ENCODE assay signal across 14 cellular contexts in the genomic region with DNA sequence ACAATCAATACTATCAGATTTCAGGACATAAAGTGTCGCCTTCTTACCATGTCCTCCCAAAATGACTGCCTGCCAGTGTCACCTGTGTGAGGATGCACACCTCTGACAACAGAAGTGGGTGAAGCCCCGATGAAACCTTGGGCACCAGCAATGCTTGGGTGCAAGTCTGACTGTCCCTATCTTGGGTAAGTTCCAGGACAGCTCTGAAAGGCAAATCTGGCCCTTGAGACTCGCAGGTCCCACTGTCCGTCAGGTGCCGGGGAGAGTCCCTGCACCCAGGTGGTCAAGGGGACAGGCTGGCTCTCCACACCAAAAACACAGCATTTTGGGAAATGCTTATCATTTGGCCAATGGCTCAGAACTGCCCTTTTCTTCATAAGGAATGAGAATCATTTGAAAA.
"Had no signal": no experiment of that assay in that cellular context is flagged by ENCODE, and none has a peak within 500 bp of the region (broad histone marks: within the 10 kb centered on the region; RNA-seq: fewer than 3 reads in every experiment).

No MANE protein-coding gene starts in this region.

- H3K9me3 ChIP-seq: adrenal gland, suprapubic skin, upper lobe of left lung had no signal

- DNase-seq: activated CD4-positive, alpha-beta T cell treated with anti-CD3 and anti-CD28 coated beads, Interleukin-2, amount 50 U/mL, for 1 hour; activated naive CD4-positive, alpha-beta T cell treated with Interleukin-2 at 50 U/mL for 16 hours; activated T-cell treated with anti-CD3 and anti-CD28 coated beads, Interleukin-2, amount 50 U/mL, for 1 hour; adrenal gland; caudate nucleus; cortex of kidney; effector memory CD4-positive, alpha-beta T cell; left cardiac atrium; naive thymus-derived CD8-positive, alpha-beta T cell; stimulated activated CD4-positive, alpha-beta T cell treated with anti-CD3 and anti-CD28 coated beads, Interleukin-2, amount 100 ng/mL, for 48 hours; stimulated activated naive CD8-positive, alpha-beta T cell treated with anti-CD3 and anti-CD28 coated beads, Interleukin-15, Interleukin-2, amounts not matched to agents 100 U/mL and 50 U/mL, for 24 hours; upper lobe of left lung had no signal

- H3K27me3 ChIP-seq: adrenal gland, suprapubic skin, upper lobe of left lung had no signal

- H3K4me3 Mint-ChIP-seq: naive thymus-derived CD8-positive, alpha-beta T cell had no signal

- H3K9me3 Mint-ChIP-seq: naive thymus-derived CD8-positive, alpha-beta T cell had no signal

- ATAC-seq: left cardiac atrium; naive thymus-derived CD8-positive, alpha-beta T cell; stimulated activated naive CD8-positive, alpha-beta T cell treated with anti-CD3 and anti-CD28 coated beads, Interleukin-15, Interleukin-2, amounts not matched to agents 100 U/mL and 50 U/mL, for 24 hours had no signal

- H3K27me3 Mint-ChIP-seq: naive thymus-derived CD8-positive, alpha-beta T cell had no signal

- H3K4me3 ChIP-seq: adrenal gland, lung, suprapubic skin, upper lobe of left lung had no signal

- H3K27ac ChIP-seq: adrenal gland, suprapubic skin, upper lobe of left lung had no signal

- H3K4me1 ChIP-seq: adrenal gland had no signal
